Comparison of ENCODE assay signal across 25 cellular contexts in the genomic region with DNA sequence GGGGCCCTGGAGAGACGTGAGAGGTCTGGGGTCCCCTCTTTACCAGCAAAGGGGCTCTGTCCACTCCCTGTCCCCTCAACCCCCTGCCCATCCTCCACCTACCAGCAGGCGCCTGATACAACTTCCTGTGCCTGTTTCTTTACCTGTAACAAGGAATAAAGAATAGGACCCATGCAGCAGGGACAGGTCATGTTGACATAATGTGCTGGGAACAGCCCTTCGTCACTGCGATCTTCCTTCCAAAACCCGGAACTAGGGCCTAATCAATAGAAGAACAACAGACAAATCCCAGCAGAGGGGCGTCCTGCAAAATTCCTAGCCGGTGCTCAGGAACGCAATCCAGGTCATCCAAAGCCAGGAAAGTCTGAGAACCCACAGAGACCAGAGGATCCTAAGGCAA.
"Had no signal": no experiment of that assay in that cellular context is flagged by ENCODE, and none has a peak within 500 bp of the region (broad histone marks: within the 10 kb centered on the region; RNA-seq: fewer than 3 reads in every experiment).

No MANE protein-coding gene starts in this region.

- H3K9me3 Mint-ChIP-seq: activated naive CD4-positive, alpha-beta T cell treated with anti-CD3 and anti-CD28 coated beads, Interleukin-2, amount 50 U/mL, for 24 hours had no signal

- H3K27ac ChIP-seq: ascending aorta, brain microvascular endothelial cell, epithelial cell of prostate, gastroesophageal sphincter, lower lobe of right lung, pancreas, psoas muscle, thoracic aorta, upper lobe of left lung had no signal

- H3K9me3 ChIP-seq: ascending aorta, gastroesophageal sphincter, lower lobe of right lung, pancreas, psoas muscle, right atrium auricular region, thoracic aorta, upper lobe of left lung had no signal

- H3K27me3 Mint-ChIP-seq: activated B cell treated with CpG ODN at 0.5 μM for 24 hours; activated CD4-positive, alpha-beta T cell treated with anti-CD3 and anti-CD28 coated beads for 36 hours; activated naive CD4-positive, alpha-beta T cell treated with anti-CD3 and anti-CD28 coated beads, Interleukin-2, amount 50 U/mL, for 24 hours; T-cell had no signal

- H3K4me1 ChIP-seq: ascending aorta had no signal

- H3K4me3 ChIP-seq: ascending aorta, gastroesophageal sphincter, lower lobe of right lung, pancreas, psoas muscle, right atrium auricular region, thoracic aorta, upper lobe of left lung had no signal

- H3K27ac Mint-ChIP-seq: activated B cell treated with CpG ODN at 0.5 μM for 24 hours; activated CD4-positive, alpha-beta T cell treated with anti-CD3 and anti-CD28 coated beads for 36 hours; activated naive CD4-positive, alpha-beta T cell treated with anti-CD3 and anti-CD28 coated beads, Interleukin-2, amount 50 U/mL, for 24 hours; activated T-helper 1 cell treated with anti-CD3 and anti-CD28 coated beads, Interleukin-12 subunit alpha, Interleukin-12 subunit beta, Interleukin-2, Interleukin-4 antibody, amounts not matched to agents 30 ng/mL and 10 ng/mL and 1 ng/mL, durations not matched to agents 14 hours and 24 hours and 36 hours; natural killer cell; T-cell had no signal

- H3K36me3 Mint-ChIP-seq: activated naive CD4-positive, alpha-beta T cell treated with anti-CD3 and anti-CD28 coated beads, Interleukin-2, amount 50 U/mL, for 24 hours; natural killer cell; T-cell had no signal

- H3K4me1 Mint-ChIP-seq: activated naive CD4-positive, alpha-beta T cell treated with anti-CD3 and anti-CD28 coated beads, Interleukin-2, amount 50 U/mL, for 24 hours; natural killer cell; T-cell had no signal

- H3K36me3 ChIP-seq: ascending aorta, brain microvascular endothelial cell, gastroesophageal sphincter, lower lobe of right lung, pancreas, right atrium auricular region, thoracic aorta, upper lobe of left lung had no signal

- H3K4me3 Mint-ChIP-seq: activated B cell treated with CpG ODN at 0.5 μM for 24 hours; activated CD4-positive, alpha-beta T cell treated with anti-CD3 and anti-CD28 coated beads for 36 hours; activated naive CD4-positive, alpha-beta T cell treated with anti-CD3 and anti-CD28 coated beads, Interleukin-2, amount 50 U/mL, for 24 hours; activated T-helper 1 cell treated with anti-CD3 and anti-CD28 coated beads, Interleukin-12 subunit alpha, Interleukin-12 subunit beta, Interleukin-2, Interleukin-4 antibody, amounts not matched to agents 30 ng/mL and 10 ng/mL and 1 ng/mL, durations not matched to agents 14 hours and 24 hours and 36 hours; natural killer cell; T-cell had no signal

- H3K27me3 ChIP-seq: ascending aorta, brain microvascular endothelial cell, gastroesophageal sphincter, pancreas, right atrium auricular region, upper lobe of left lung had no signal

- DNase-seq: activated B cell treated with CpG ODN at 0.5 μM for 24 hours; activated CD4-positive, alpha-beta T cell treated with anti-CD3 and anti-CD28 coated beads for 36 hours; activated CD4-positive, alpha-beta T cell treated with anti-CD3 and anti-CD28 coated beads, Interleukin-2, amount 50 U/mL, for 4 hours; activated gamma-delta T cell treated with Interleukin-2 at 50 U/mL for 16 hours; brain microvascular endothelial cell; central memory CD4-positive, alpha-beta T cell; head of caudate nucleus; hypothalamus; islet precursor cell; left cardiac atrium; lower lobe of right lung; natural killer cell; pancreas; psoas muscle; stimulated activated CD4-positive, alpha-beta T cell treated with anti-CD3 and anti-CD28 coated beads, Interleukin-4, amount 100 ng/mL, for 24 hours; stimulated activated naive CD4-positive, alpha-beta T cell treated with Interleukin-2 at 50 U/mL for 16 hours; T-cell; upper lobe of left lung had no signal
